15 cellular contexts compared by ENCODE assay signal in genomic region chr3:107825556-107825955, GRCh38.
DNase-seq lines count a peak whose midpoint lies in the region; ATAC-seq and TF ChIP-seq lines count a peak whose summit lies in the region.
"Had no signal": no experiment of that assay in that cellular context is flagged by ENCODE, and none has a peak within 500 bp of the region (broad histone marks: within the 10 kb centered on the region; RNA-seq: fewer than 3 reads in every experiment).

No MANE protein-coding gene starts in this region.

- TF ChIP-seq CTCF in C4-2B (conservative IDR thresholded peaks at IDR 0.05) (no peak), endodermal cell (conservative IDR thresholded peaks at IDR 0.05) (no peak), progenitor cell of endocrine pancreas (IDR thresholded peaks at IDR 0.05; ENCODE audit: unreplicated experiment) (no peak)

- H3K9ac ChIP-seq in endodermal cell (ENCODE audit: extremely low read depth, low read length, poor library complexity, severe bottlenecking) (no peak overlapping the region), Karpas-422 (ENCODE audit: low read length) (no peak overlapping the region)
- H3K9ac ChIP-seq: KMS-11 had no signal

- H3K36me3 ChIP-seq in endodermal cell (ENCODE audit: control insufficient read depth, insufficient read depth, low read length) = no peaks in the 10 kb centered on the region
- no peaks in the 10 kb centered on the region for H3K36me3 ChIP-seq in Karpas-422 (ENCODE audit: insufficient read depth, low read length)

- ATAC-seq in GM21390 (IDR thresholded peaks at IDR 0.05; ENCODE audit: unreplicated experiment) = no peak

- H3K36me3 Mint-ChIP-seq in endodermal cell (ENCODE audit: low read depth) (no peaks in the 10 kb centered on the region), progenitor cell of endocrine pancreas (ENCODE audit: insufficient read depth) (no peaks in the 10 kb centered on the region)
- H3K36me3 Mint-ChIP-seq: CD4-positive, alpha-beta memory T cell had no signal

- H3K4me3 Mint-ChIP-seq in endodermal cell = no peak overlapping the region
- H3K4me3 Mint-ChIP-seq in progenitor cell of endocrine pancreas (ENCODE audit: low read depth) = no peak overlapping the region
- H3K4me3 Mint-ChIP-seq: B cell; CD4-positive, alpha-beta memory T cell had no signal

- no peaks in the 10 kb centered on the region for H3K9me2 ChIP-seq in Karpas-422 (replicated peaks; ENCODE audit: insufficient read depth, low read length)

- no peak overlapping the region for H3K27ac Mint-ChIP-seq in endodermal cell
- H3K27ac Mint-ChIP-seq in progenitor cell of endocrine pancreas = peak overlapping the region; percentile 10
- H3K27ac Mint-ChIP-seq: B cell; CD4-positive, alpha-beta memory T cell had no signal

- H3K9me3 ChIP-seq in endodermal cell (ENCODE audit: control insufficient read depth, low read length) = no peaks in the 10 kb centered on the region
- H3K9me3 ChIP-seq in Karpas-422 (ENCODE audit: low read length) = no peaks in the 10 kb centered on the region

- H3K27ac ChIP-seq in C4-2B (peak overlapping the region; percentile 44), endodermal cell (ENCODE audit: low read depth, low read length) (peak overlapping the region; percentile 69), Karpas-422 (ENCODE audit: low read length) (no peak overlapping the region)
- H3K27ac ChIP-seq: KMS-11 had no signal

- H3K4me1 Mint-ChIP-seq in endodermal cell = peaks cover 4% of the 10 kb centered on the region
- H3K4me1 Mint-ChIP-seq in progenitor cell of endocrine pancreas (ENCODE audit: low read depth) = peaks cover 34% of the 10 kb centered on the region
- H3K4me1 Mint-ChIP-seq: B cell; CD4-positive, alpha-beta memory T cell had no signal

- DNase-seq in M059J (ENCODE audit: low read depth) (peak; percentile 47), endodermal cell (no peak), progenitor cell of endocrine pancreas (ENCODE audit: low spot score, unreplicated experiment) (no peak), 8988T (no peak), Karpas-422 (no peak)
- DNase-seq: CD4-positive, alpha-beta memory T cell; NCI-H187; NCI-H446; OCI-M1; RPMI8226; SIG-M5 had no signal

- H3K27me3 Mint-ChIP-seq in endodermal cell (ENCODE audit: insufficient read depth) (no peaks in the 10 kb centered on the region), progenitor cell of endocrine pancreas (no peaks in the 10 kb centered on the region)

- no peaks in the 10 kb centered on the region for H3K79me2 ChIP-seq in Karpas-422 (ENCODE audit: low read length)

- H3K4me1 ChIP-seq in endodermal cell (ENCODE audit: control insufficient read depth, insufficient read depth, low read length) (no peaks in the 10 kb centered on the region), Karpas-422 (ENCODE audit: low read length) (no peaks in the 10 kb centered on the region; the same call in 1 of the 2 replicates)

- no peak overlapping the region for H3K4me2 ChIP-seq in Karpas-422 (ENCODE audit: low read depth, low read length, poor library complexity, severe bottlenecking)
- H3K4me2 ChIP-seq: KMS-11 had no signal

- H3K27me3 ChIP-seq in endodermal cell (ENCODE audit: control insufficient read depth, insufficient read depth, low read length, poor library complexity, severe bottlenecking) = no peaks in the 10 kb centered on the region
- no peaks in the 10 kb centered on the region for H3K27me3 ChIP-seq in Karpas-422 (ENCODE audit: low read length)

- H3K9me3 Mint-ChIP-seq in endodermal cell (no peaks in the 10 kb centered on the region), progenitor cell of endocrine pancreas (ENCODE audit: low read depth) (peaks cover 4% of the 10 kb centered on the region)
- H3K9me3 Mint-ChIP-seq: CD4-positive, alpha-beta memory T cell had no signal

- WGBS in endodermal cell (ENCODE audit: insufficient coverage in 1 of 2, insufficient read length in 1 of 2), 2 experiments = 78 to 86% methylated on average over 2 to 5 of the region's 5 CpGs

- H3K4me3 ChIP-seq in endodermal cell (ENCODE audit: low read length) (no peak overlapping the region), Karpas-422 (ENCODE audit: low read length) (no peak overlapping the region)

- no peaks in the 10 kb centered on the region for H4K20me1 ChIP-seq in Karpas-422 (ENCODE audit: insufficient read depth, low read depth, low read length)

- no peak overlapping the region for H2AFZ ChIP-seq in Karpas-422 (ENCODE audit: low read length)
